1 cellular context compared by ENCODE assay signal in genomic region chr1:243719476-243719875, GRCh38.
TF ChIP-seq lines count a peak whose summit lies in the region.

No MANE protein-coding gene starts in this region.

TF ChIP-seq in endothelial cell of umbilical vein, 7 proteins besides CTCF, POLR2A, EP300 and RAD21:
- no peak for TF ChIP-seq MAX (IDR thresholded peaks at IDR 0.05; ENCODE audit: insufficient read depth, insufficient read length)
- no peak for TF ChIP-seq GATA2 (IDR thresholded peaks at IDR 0.05; ENCODE audit: insufficient read depth, insufficient read length, low read depth, low read length)
- no peak for TF ChIP-seq MYC (IDR thresholded peaks at IDR 0.05; ENCODE audit: low read depth, low read length)
- no peak for TF ChIP-seq POLR2AphosphoS5 (IDR thresholded peaks at IDR 0.05; ENCODE audit: insufficient read depth, low read depth, low read length)
- TF ChIP-seq FOS (IDR thresholded peaks at IDR 0.05; ENCODE audit: borderline replicate concordance, insufficient read depth, low read length) = no peak
- no peak for TF ChIP-seq EZH2 (IDR thresholded peaks at IDR 0.05; ENCODE audit: borderline replicate concordance, low read depth, low read length, severe bottlenecking)
